ENCODE assay signal across 24 cellular contexts in genomic region chr13:100473493-100474044, GRCh38.
DNase-seq lines count a peak whose midpoint lies in the region; ATAC-seq, FAIRE-seq and TF ChIP-seq lines count a peak whose summit lies in the region.
"Had no signal": no experiment of that assay in that cellular context is flagged by ENCODE, and none has a peak within 500 bp of the region (broad histone marks: within the 10 kb centered on the region; RNA-seq: fewer than 3 reads in every experiment).

No MANE protein-coding gene starts in this region.

- H3K79me2 ChIP-seq in GM23338 (replicated peaks; ENCODE audit: insufficient read depth) (no peaks in the 10 kb centered on the region), SK-N-SH (ENCODE audit: insufficient read depth) (no peaks in the 10 kb centered on the region), endothelial cell of umbilical vein (ENCODE audit: control insufficient read depth, insufficient read depth, low read length) (no peaks in the 10 kb centered on the region)

- intact Hi-C loops in endothelial cell of umbilical vein (cut with micrococcal nuclease): no loop called here

- dilution Hi-C loops in endothelial cell of umbilical vein (cut with MboI; ENCODE audit: extremely low pct_ligation_motif_present, low sequenced_read_pairs): no loop called here

- H3F3A ChIP-seq in GM23338 (replicated peaks; ENCODE audit: low read depth) (no peaks in the 10 kb centered on the region), SK-N-SH (replicated peaks; ENCODE audit: insufficient read depth) (no peaks in the 10 kb centered on the region)

- H3K27ac ChIP-seq in GM23338 (ENCODE audit: low read depth) (no peak overlapping the region), SK-N-SH (ENCODE audit: low read depth in 2 of 2, low read length in 1 of 2) (no peak overlapping the region), endothelial cell of umbilical vein (ENCODE audit: insufficient read depth, low read depth, low read length) (no peak overlapping the region)
- H3K27ac ChIP-seq: BLaER1, GM23248, SJSA1 had no signal

- no peak overlapping the region for H3K4me3 ChIP-seq in GM23338
- H3K4me3 ChIP-seq in SK-N-SH (ENCODE audit: low read depth in 2 of 2, low read length in 1 of 2): no peak overlapping the region
- H3K4me3 ChIP-seq in endothelial cell of umbilical vein (replicated peaks in 1 of 3; ENCODE audit: insufficient read depth in 1 of 3, low read depth in 1 of 3, low read length in 3 of 3): no peak overlapping the region
- H3K4me3 ChIP-seq in neuron (ENCODE audit: low read length): peak overlapping the region; percentile 7
- H3K4me3 ChIP-seq: BLaER1, GM23248, SJSA1 had no signal

- H3K9me3 Mint-ChIP-seq in GM23338: no peaks in the 10 kb centered on the region

- H3K9ac ChIP-seq in SK-N-SH (no peak overlapping the region), endothelial cell of umbilical vein (replicated peaks; ENCODE audit: extremely low read depth, insufficient read depth, low read length) (no peak overlapping the region)
- H3K9ac ChIP-seq: BLaER1, GM23248 had no signal

- H3K27me3 Mint-ChIP-seq in GM23338 (ENCODE audit: insufficient read depth, low read depth, poor library complexity): peaks cover 22% of the 10 kb centered on the region
- H3K27me3 Mint-ChIP-seq: CD4-positive, CD25-positive, alpha-beta regulatory T cell had no signal

- H3K36me3 Mint-ChIP-seq in GM23338 (ENCODE audit: low read depth): no peaks in the 10 kb centered on the region

- H3K9me2 ChIP-seq in GM23338 (ENCODE audit: insufficient read depth): peaks cover 2% of the 10 kb centered on the region; the same call in 1 of the 2 replicates
- H3K9me2 ChIP-seq in SK-N-SH: no peaks in the 10 kb centered on the region

- DNase-seq in GM23338 (ENCODE audit: low spot score) (no peak), SK-N-SH (peak; percentile 36), endothelial cell of umbilical vein (ENCODE audit: low read depth, low spot score) (no peak), NCI-H345 treated with DMSO at 0.1 percent for 48 hours (lab: John Stamatoyannopoulos, UW; ENCODE audit: unreplicated experiment) (no peak), T-helper 1 cell (no peak)
- no peak for DNase-seq in activated T-cell treated with anti-CD3 and anti-CD28 coated beads, Interleukin-2, amount 50 U/mL, for 1 hour
- DNase-seq: CD4-positive, CD25-positive, alpha-beta regulatory T cell; DMS153; DND-41; GM23248; HCEC 1CT; NCI-H1048; NCI-H1694 treated with DMSO at 0.1 percent for 48 hours; NCI-H446; NCI-H524 treated with DMSO at 0.1 percent for 48 hours; NCI-H82; NK-92 treated with Interleukin-12 subunit alpha and Interleukin-12 subunit beta, amount 100 ng/mL, for 24 hours; Right ventricle myocardium superior; RPMI8226 had no signal

- H3K27ac Mint-ChIP-seq in GM23338: peak overlapping the region; percentile 67
- H3K27ac Mint-ChIP-seq: CD4-positive, CD25-positive, alpha-beta regulatory T cell had no signal

- no peaks in the 10 kb centered on the region for H4K20me1 ChIP-seq in GM23338 (replicated peaks; ENCODE audit: insufficient read depth)
- no peaks in the 10 kb centered on the region for H4K20me1 ChIP-seq in SK-N-SH (ENCODE audit: insufficient read depth)
- no peaks in the 10 kb centered on the region for H4K20me1 ChIP-seq in endothelial cell of umbilical vein (replicated peaks; ENCODE audit: control insufficient read depth, extremely low read depth, insufficient read depth, low read length)
- H4K20me1 ChIP-seq: BLaER1 had no signal

- POLR2A ChIA-PET in SK-N-SH (lab: Yijun Ruan, JAX): no interaction called here
- POLR2A ChIA-PET in endothelial cell of umbilical vein (lab: Charles Lee): no interaction called here

- H2AFZ ChIP-seq in GM23338 (no peak overlapping the region), SK-N-SH (ENCODE audit: low read depth) (no peak overlapping the region), endothelial cell of umbilical vein (ENCODE audit: low read depth, low read length) (no peak overlapping the region), neuron (ENCODE audit: low read depth, low read length) (no peak overlapping the region)
- H2AFZ ChIP-seq: GM23248 had no signal

- H3K4me1 ChIP-seq in GM23338 (ENCODE audit: insufficient read depth) (peaks cover 36% of the 10 kb centered on the region), SK-N-SH (ENCODE audit: control insufficient read depth in 1 of 2, insufficient read depth in 2 of 2, low read depth in 1 of 2, low read length in 1 of 2) (peaks cover 0 to 13% of the 10 kb centered on the region in 2 experiments; a peak in 2 of 4 replicates), endothelial cell of umbilical vein (ENCODE audit: control insufficient read depth, extremely low read depth, insufficient read depth, low read length) (no peaks in the 10 kb centered on the region), neuron (ENCODE audit: insufficient read depth, low read length) (peaks cover 25% of the 10 kb centered on the region)
- H3K4me1 ChIP-seq: BLaER1, SJSA1 had no signal

- no peaks in the 10 kb centered on the region for H3K36me3 ChIP-seq in GM23338 (ENCODE audit: insufficient read depth)
- no peaks in the 10 kb centered on the region for H3K36me3 ChIP-seq in SK-N-SH (replicated peaks in 1 of 2; ENCODE audit: control insufficient read depth in 1 of 2, insufficient read depth in 2 of 2, low read length in 1 of 2)
- no peaks in the 10 kb centered on the region for H3K36me3 ChIP-seq in endothelial cell of umbilical vein (ENCODE audit: control insufficient read depth in 2 of 2, extremely low read depth in 1 of 2, insufficient read depth in 2 of 2, low read length in 2 of 2)
- no peaks in the 10 kb centered on the region for H3K36me3 ChIP-seq in neuron (ENCODE audit: insufficient read depth, low read length)
- H3K36me3 ChIP-seq: BLaER1, SJSA1 had no signal

- peaks cover 46% of the 10 kb centered on the region for H3K4me1 Mint-ChIP-seq in GM23338

- no peaks in the 10 kb centered on the region for H3K9me1 ChIP-seq in endothelial cell of umbilical vein (replicated peaks; ENCODE audit: control insufficient read depth, extremely low read depth, insufficient read depth, low read length)

- CTCF ChIA-PET in SK-N-SH (lab: Yijun Ruan, JAX): interaction anchor here (0.7 kb wide), 1 partner anchor 10 kb away, joined by 3 read pairs; no protein-coding TSS in a partner anchor
- CTCF ChIA-PET in endothelial cell of umbilical vein (lab: Charles Lee): no interaction called here

- H3K27me3 ChIP-seq in GM23338 (ENCODE audit: insufficient read depth) (no peaks in the 10 kb centered on the region), SK-N-SH (ENCODE audit: insufficient read depth) (no peaks in the 10 kb centered on the region), endothelial cell of umbilical vein (ENCODE audit: control insufficient read depth in 2 of 2, insufficient read depth in 2 of 2, low read length in 2 of 2) (no peaks in the 10 kb centered on the region), neuron (ENCODE audit: insufficient read depth, low read length) (no peaks in the 10 kb centered on the region)
- H3K27me3 ChIP-seq: BLaER1, SJSA1 had no signal

- TF ChIP-seq EP300 in SK-N-SH (IDR thresholded peaks at IDR 0.05; ENCODE audit: borderline replicate concordance in 1 of 2, low read depth in 1 of 2, low read length in 1 of 2): peak in 1 of 2 experiments; percentile 79; a peak in 1 of 4 replicates

- no peak overlapping the region for H3K4me3 Mint-ChIP-seq in GM23338
- H3K4me3 Mint-ChIP-seq: CD4-positive, CD25-positive, alpha-beta regulatory T cell had no signal

- TF ChIP-seq RAD21 in SK-N-SH (IDR thresholded peaks at IDR 0.05; ENCODE audit: low read length): no peak

- H3K4me2 ChIP-seq in GM23338 (no peak overlapping the region), SK-N-SH (no peak overlapping the region), endothelial cell of umbilical vein (ENCODE audit: insufficient read depth, low read length) (no peak overlapping the region)
- H3K4me2 ChIP-seq: BLaER1 had no signal

- BruUV-seq in endothelial cell of umbilical vein (replicated peaks; lab: Mats Ljungman, UMichigan): no TSS peak

- TF ChIP-seq POLR2A in endothelial cell of umbilical vein (IDR thresholded peaks at IDR 0.05; ENCODE audit: low read depth, low read length): no peak

- WGBS in SK-N-SH (ENCODE audit: low lambda C conversion rate): 70% methylated on average over 8 of the region's 8 CpGs

- peak; percentile 28 for FAIRE-seq in endothelial cell of umbilical vein (lab: Jason Lieb, UNC)
- FAIRE-seq: GM12892 had no signal

- TF ChIP-seq CTCF in GM23338 (conservative IDR thresholded peaks at IDR 0.05; ENCODE audit: low read depth in 2 of 2): no peak
- TF ChIP-seq CTCF in SK-N-SH (IDR thresholded peaks at IDR 0.05): no peak
- no peak for TF ChIP-seq CTCF in endothelial cell of umbilical vein (IDR thresholded peaks at IDR 0.05; ENCODE audit: extremely low read depth in 1 of 2, insufficient read depth in 1 of 2, low read depth in 1 of 2, low read length in 2 of 2)

- H3K9me3 ChIP-seq in SK-N-SH (no peaks in the 10 kb centered on the region), endothelial cell of umbilical vein (replicated peaks; ENCODE audit: control insufficient read depth, insufficient read depth, low read length) (no peaks in the 10 kb centered on the region), neuron (ENCODE audit: low read length) (no peaks in the 10 kb centered on the region)
- H3K9me3 ChIP-seq: BLaER1, SJSA1 had no signal

- ATAC-seq in GM23338: peak; percentile 8; the same call in 1 of the 3 replicates
- no peak for ATAC-seq in HG03520 (IDR thresholded peaks at IDR 0.05; ENCODE audit: unreplicated experiment)

TF ChIP-seq in GM23338, 12 proteins besides CTCF, POLR2A, EP300 and RAD21:
- TF ChIP-seq POLR2AphosphoS5 (IDR thresholded peaks at IDR 0.05; ENCODE audit: low read depth) (no peak), STAT1 (IDR thresholded peaks at IDR 0.05; ENCODE audit: unreplicated experiment) (no peak), JUNB (IDR thresholded peaks at IDR 0.05; ENCODE audit: unreplicated experiment) (no peak)

TF ChIP-seq in SK-N-SH, 30 proteins besides CTCF, POLR2A, EP300 and RAD21 (continues in another document):
- TF ChIP-seq GATA2 (CRISPR knock-in tag; IDR thresholded peaks at IDR 0.05): peak; percentile 85

TF ChIP-seq in endothelial cell of umbilical vein, 7 proteins besides CTCF, POLR2A, EP300 and RAD21:
- TF ChIP-seq MAX (IDR thresholded peaks at IDR 0.05; ENCODE audit: insufficient read depth, insufficient read length) (no peak), MYC (IDR thresholded peaks at IDR 0.05; ENCODE audit: low read depth, low read length) (no peak), JUN (IDR thresholded peaks at IDR 0.05; ENCODE audit: borderline replicate concordance, insufficient read depth, insufficient read length, low read depth) (no peak), FOS (IDR thresholded peaks at IDR 0.05; ENCODE audit: borderline replicate concordance, insufficient read depth, low read length) (no peak), EZH2 (IDR thresholded peaks at IDR 0.05; ENCODE audit: borderline replicate concordance, low read depth, low read length, severe bottlenecking) (no peak)
TF ChIP-seq in endothelial cell of umbilical vein: peak in this region for 0.
